In the genomic region with DNA sequence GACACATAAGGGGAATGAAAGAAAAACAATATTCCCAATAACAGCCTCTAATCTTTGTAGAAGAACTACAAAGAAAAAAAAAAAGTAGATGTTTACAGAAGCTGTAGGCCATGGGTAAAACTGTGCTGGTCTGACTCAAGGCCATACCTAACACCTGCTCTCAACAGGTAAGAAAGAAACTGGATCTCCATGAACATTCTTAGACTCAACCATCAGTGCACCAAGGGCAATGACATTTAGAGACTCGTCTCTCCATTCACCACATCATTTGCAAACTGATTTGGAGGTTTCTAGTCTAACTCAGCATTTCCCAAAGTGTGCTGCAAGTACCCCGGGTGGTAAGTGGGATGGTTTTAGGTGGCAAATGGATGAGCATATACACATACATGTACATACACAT, we compare ENCODE assay signal across 24 cellular contexts.
A peak's percentile ranks its signal among the peaks of the same experiment; 100 is the strongest.
DNase-seq lines count a peak whose midpoint lies in the region; ATAC-seq and TF ChIP-seq lines count a peak whose summit lies in the region.
"Had no signal": no experiment of that assay in that cellular context is flagged by ENCODE, and none has a peak within 500 bp of the region (broad histone marks: within the 10 kb centered on the region; RNA-seq: fewer than 3 reads in every experiment).

No MANE protein-coding gene starts in this region.

- H3K9me3 Mint-ChIP-seq in activated CD4-positive, alpha-beta T cell treated with anti-CD3 and anti-CD28 coated beads for 36 hours (ENCODE audit: low read depth) = no peaks in the 10 kb centered on the region
- peaks cover 0 to 4% (median 0%) of the 10 kb centered on the region in 8 donors for H3K9me3 Mint-ChIP-seq in CD4-positive, alpha-beta memory T cell
- no peaks in the 10 kb centered on the region for H3K9me3 Mint-ChIP-seq in naive B cell
- H3K9me3 Mint-ChIP-seq: CD14-positive monocyte had no signal

- peaks cover 10% of the 10 kb centered on the region for H3F3A ChIP-seq in SU-DHL-6 (ENCODE audit: insufficient read depth)

- H3K9me2 ChIP-seq in SU-DHL-6 (replicated peaks; ENCODE audit: insufficient read depth, low read length) = no peaks in the 10 kb centered on the region

- no peak overlapping the region for H3K9ac ChIP-seq in SU-DHL-6 (ENCODE audit: low read length)

- no peaks in the 10 kb centered on the region for H3K27me3 Mint-ChIP-seq in activated CD4-positive, alpha-beta T cell treated with anti-CD3 and anti-CD28 coated beads for 36 hours
- no peaks in the 10 kb centered on the region for H3K27me3 Mint-ChIP-seq in CD4-positive, alpha-beta memory T cell
- no peaks in the 10 kb centered on the region for H3K27me3 Mint-ChIP-seq in naive B cell

- no peak overlapping the region for H3K27ac ChIP-seq in CD4-positive, alpha-beta memory T cell (ENCODE audit: low read depth, low read length)
- H3K27ac ChIP-seq in SU-DHL-6 (ENCODE audit: low read depth, low read length) = peak overlapping the region; percentile 10; the same call in 1 of the 2 replicates
- H3K27ac ChIP-seq: right atrium auricular region, RWPE1, SJSA1, upper lobe of right lung had no signal

- no peaks in the 10 kb centered on the region for H3K27me3 ChIP-seq in CD4-positive, alpha-beta memory T cell (ENCODE audit: insufficient read depth, low read length)
- H3K27me3 ChIP-seq in SU-DHL-6 (ENCODE audit: low read length) (no peaks in the 10 kb centered on the region), HAP-1 (ENCODE audit: low read depth) (no peaks in the 10 kb centered on the region)
- H3K27me3 ChIP-seq: right atrium auricular region, SJSA1, spleen, upper lobe of right lung had no signal

- peaks cover 88% of the 10 kb centered on the region for H3K4me1 ChIP-seq in CD4-positive, alpha-beta memory T cell (ENCODE audit: insufficient read depth, low read length)
- no peaks in the 10 kb centered on the region for H3K4me1 ChIP-seq in HAP-1

- no peak overlapping the region for H3K4me3 Mint-ChIP-seq in activated CD4-positive, alpha-beta T cell treated with anti-CD3 and anti-CD28 coated beads for 36 hours
- H3K4me3 Mint-ChIP-seq in CD4-positive, alpha-beta memory T cell = peak overlapping the region in 1 of 8 donors; percentile 61
- peak overlapping the region in 2 of 8 donors; percentile 22 to 80 for H3K4me3 Mint-ChIP-seq in naive B cell
- H3K4me3 Mint-ChIP-seq: CD14-positive monocyte had no signal

- H3K27ac Mint-ChIP-seq in activated CD4-positive, alpha-beta T cell treated with anti-CD3 and anti-CD28 coated beads for 36 hours = no peak overlapping the region
- peak overlapping the region in 5 of 7 donors; percentile 24 to 86 (median 52) for H3K27ac Mint-ChIP-seq in CD4-positive, alpha-beta memory T cell
- peak overlapping the region in 5 of 6 donors; percentile 13 to 98 (median 70) for H3K27ac Mint-ChIP-seq in naive B cell

- no peak for TF ChIP-seq CTCF in SU-DHL-6 (IDR thresholded peaks at IDR 0.05; ENCODE audit: insufficient read depth, low read length, poor library complexity, severe bottlenecking)

- H3K9me3 ChIP-seq in CD4-positive, alpha-beta memory T cell (ENCODE audit: control insufficient read depth in 1 of 2, low read length in 2 of 2) = no peaks in the 10 kb centered on the region
- H3K9me3 ChIP-seq in SU-DHL-6 (ENCODE audit: insufficient read depth, low read length) (no peaks in the 10 kb centered on the region), HAP-1 (no peaks in the 10 kb centered on the region)
- H3K9me3 ChIP-seq: right atrium auricular region, SJSA1, spleen, upper lobe of right lung had no signal

- H3K36me3 Mint-ChIP-seq in activated CD4-positive, alpha-beta T cell treated with anti-CD3 and anti-CD28 coated beads for 36 hours (ENCODE audit: low read depth) = peaks cover 10% of the 10 kb centered on the region
- peaks cover 15 to 21% of the 10 kb centered on the region in 2 donors for H3K36me3 Mint-ChIP-seq in CD4-positive, alpha-beta memory T cell
- no peaks in the 10 kb centered on the region for H3K36me3 Mint-ChIP-seq in naive B cell

- no peak overlapping the region for H2AFZ ChIP-seq in SU-DHL-6 (ENCODE audit: low read depth, low read length, severe bottlenecking)

- peak; percentile 23 for ATAC-seq in activated CD4-positive, alpha-beta T cell treated with anti-CD3 and anti-CD28 coated beads for 36 hours
- ATAC-seq in naive B cell (ENCODE audit: low read depth in 2 of 2) = no peak
- ATAC-seq: left ventricle myocardium superior, upper lobe of right lung had no signal

- intact Hi-C loops in activated CD4-positive, alpha-beta T cell treated with anti-CD3 and anti-CD28 coated beads for 36 hours (cut with DNase I, micrococcal nuclease) = no loop called here
- intact Hi-C loops in CD4-positive, alpha-beta memory T cell (cut with micrococcal nuclease) = loop anchor here (10.0 kb wide), 1 partner anchor 165 kb away; the partner anchor contains the start of gene FOXP1

- in situ Hi-C loops in HAP-1 (cut with MboI; ENCODE audit: low sequenced_read_pairs) = no loop called here

- H3K79me2 ChIP-seq in SU-DHL-6 (ENCODE audit: insufficient read depth, low read length) = no peaks in the 10 kb centered on the region

- no peaks in the 10 kb centered on the region for H4K20me1 ChIP-seq in SU-DHL-6 (ENCODE audit: low read depth, low read length)

- H3K4me1 Mint-ChIP-seq in activated CD4-positive, alpha-beta T cell treated with anti-CD3 and anti-CD28 coated beads for 36 hours = peaks cover 95% of the 10 kb centered on the region
- peaks cover 64 to 93% (median 80%) of the 10 kb centered on the region in 4 donors for H3K4me1 Mint-ChIP-seq in CD4-positive, alpha-beta memory T cell
- peaks cover 83 to 98% (median 93%) of the 10 kb centered on the region in 3 donors for H3K4me1 Mint-ChIP-seq in naive B cell

- H3K36me3 ChIP-seq in CD4-positive, alpha-beta memory T cell (ENCODE audit: insufficient read depth, low read length) = peaks cover 4% of the 10 kb centered on the region
- H3K36me3 ChIP-seq in SU-DHL-6 (ENCODE audit: low read length) (no peaks in the 10 kb centered on the region), HAP-1 (replicated peaks) (no peaks in the 10 kb centered on the region)
- H3K36me3 ChIP-seq: right atrium auricular region, SJSA1, spleen, upper lobe of right lung had no signal

- no peak overlapping the region for H3K4me3 ChIP-seq in CD4-positive, alpha-beta memory T cell (ENCODE audit: low read length in 2 of 2)
- H3K4me3 ChIP-seq in SU-DHL-6 (ENCODE audit: insufficient read depth, low read length, poor library complexity, severe bottlenecking) (no peak overlapping the region), HAP-1 (no peak overlapping the region)
- H3K4me3 ChIP-seq: right atrium auricular region, SJSA1, spleen, upper lobe of right lung had no signal

- CTCF ChIA-PET in activated CD4-positive, alpha-beta T cell treated with anti-CD3 and anti-CD28 coated beads for 36 hours (lab: Charles Lee) = interaction anchor here (1.5 kb wide), 1 partner anchor 22 kb away, joined by 10 read pairs; no protein-coding TSS in a partner anchor
- CTCF ChIA-PET in CD4-positive, alpha-beta memory T cell (lab: Charles Lee; ENCODE audit: partially characterized antibody) = interaction anchor here (0.7 to 1.1 kb wide), 2 partner anchors 22 to 41 kb away, joined by 3 to 4 read pairs; no protein-coding TSS in a partner anchor

- POLR2A ChIA-PET in activated CD4-positive, alpha-beta T cell treated with anti-CD3 and anti-CD28 coated beads for 36 hours (lab: Charles Lee) = interaction anchor here (1.0 kb wide), 1 partner anchor 26 kb away, joined by 3 read pairs; no protein-coding TSS in a partner anchor
- POLR2A ChIA-PET in CD4-positive, alpha-beta memory T cell (lab: Charles Lee; ENCODE audit: partially characterized antibody) = no interaction called here

- no peak for DNase-seq in activated CD4-positive, alpha-beta T cell treated with anti-CD3 and anti-CD28 coated beads for 36 hours
- DNase-seq in activated CD4-positive, alpha-beta T cell treated with anti-CD3 and anti-CD28 coated beads for 48 hours = no peak
- no peak for DNase-seq in CD4-positive, alpha-beta memory T cell
- DNase-seq in naive B cell = no peak
- DNase-seq in HAP-1 (ENCODE audit: low spot score in 2 of 2) = no peak
- DNase-seq in DMS79 (lab: John Stamatoyannopoulos, UW) = no peak
- DNase-seq in superior temporal gyrus (ENCODE audit: extremely low spot score) = no peak
- DNase-seq: 8988T; activated CD4-positive, alpha-beta T cell treated with anti-CD3 and anti-CD28 coated beads for 1 hour; activated naive CD4-positive, alpha-beta T cell; anterior cingulate cortex; kidney; left ventricle myocardium superior; NCI-H1048; NCI-H1694; posterior cingulate gyrus; spleen; T-helper 1 cell; upper lobe of right lung had no signal

- H3K4me2 ChIP-seq in SU-DHL-6 (ENCODE audit: low read depth, low read length, poor library complexity, severe bottlenecking) = peak overlapping the region; percentile 34
